9 cellular contexts compared by ENCODE assay signal in the genomic region with DNA sequence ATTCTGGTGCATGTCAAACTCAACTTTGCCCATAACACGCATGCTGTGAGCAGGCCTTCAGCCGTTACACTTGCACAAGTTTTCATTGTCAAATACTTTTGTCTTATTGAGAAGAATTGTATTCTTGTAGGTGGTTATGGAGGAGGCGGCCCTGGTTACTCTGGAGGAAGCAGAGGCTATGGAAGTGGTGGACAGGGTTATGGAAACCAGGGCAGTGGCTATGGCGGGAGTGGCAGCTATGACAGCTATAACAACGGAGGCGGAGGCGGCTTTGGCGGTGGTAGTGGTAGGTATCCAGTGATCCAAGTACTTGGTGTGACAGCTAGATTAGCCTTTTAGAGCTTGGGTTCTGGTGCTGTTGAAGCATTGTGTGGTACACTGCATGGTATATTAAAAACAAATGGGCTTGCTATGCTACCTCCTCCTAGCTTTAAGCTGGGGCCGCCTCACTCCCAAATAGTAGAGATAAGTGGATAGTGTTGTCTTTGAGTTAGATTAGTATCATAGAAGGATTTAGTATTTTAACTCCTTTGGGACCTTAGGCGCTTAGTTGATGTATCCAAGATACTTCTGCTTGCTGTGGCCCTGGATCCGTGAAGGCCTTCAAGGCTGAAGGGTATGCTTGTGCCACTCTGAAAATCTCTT. TPM values are rescaled to one million over a fixed set of nuclear protein-coding genes. Genes with fewer than 3 reads are reported as not detected.
A peak's percentile ranks its signal among the peaks of the same experiment; 100 is the strongest.
DNase-seq lines count a peak whose midpoint lies in the region; ATAC-seq, FAIRE-seq and TF ChIP-seq lines count a peak whose summit lies in the region.
"Had no signal": no experiment of that assay in that cellular context is flagged by ENCODE, and none has a peak within 500 bp of the region (broad histone marks: within the 10 kb centered on the region; RNA-seq: fewer than 3 reads in every experiment).

No MANE protein-coding gene starts in this region.

- H3K4me1 Mint-ChIP-seq in astrocyte (ENCODE audit: low read depth, unreplicated experiment): peaks cover 34% of the 10 kb centered on the region
- peaks cover 22% of the 10 kb centered on the region for H3K4me1 Mint-ChIP-seq in activated T-helper 17 cell treated with anti-CD3 and anti-CD28 coated beads, Interleukin-2, amount 50 U/mL, for 72 hours

- POLR2A ChIA-PET in A673 (lab: Charles Lee; ENCODE audit: low non-redundant PET): no interaction called here

- peaks cover 37% of the 10 kb centered on the region for H3K36me3 Mint-ChIP-seq in astrocyte (ENCODE audit: low read depth, unreplicated experiment)
- no peaks in the 10 kb centered on the region for H3K36me3 Mint-ChIP-seq in activated T-helper 17 cell treated with anti-CD3 and anti-CD28 coated beads, Interleukin-2, amount 50 U/mL, for 72 hours (ENCODE audit: low read depth)

- H3K4me3 ChIP-seq in A673 (ENCODE audit: low read depth, low read length, poor library complexity, severe bottlenecking): peak overlapping the region; percentile 73
- peak overlapping the region; percentile 82 for H3K4me3 ChIP-seq in HAP-1
- peak overlapping the region; percentile 90 for H3K4me3 ChIP-seq in astrocyte (ENCODE audit: insufficient read depth, low read depth, low read length)
- H3K4me3 ChIP-seq in mesodermal cell (ENCODE audit: extremely low read depth, insufficient read depth, low read length, poor library complexity, severe bottlenecking): peak overlapping the region; percentile 74

- peak overlapping the region; percentile 12 for H3K27ac Mint-ChIP-seq in astrocyte (ENCODE audit: unreplicated experiment)
- no peak overlapping the region for H3K27ac Mint-ChIP-seq in activated T-helper 17 cell treated with anti-CD3 and anti-CD28 coated beads, Interleukin-2, amount 50 U/mL, for 72 hours
- H3K27ac Mint-ChIP-seq: progenitor cell of endocrine pancreas had no signal

- no peak for TF ChIP-seq CTCF in A673 (conservative IDR thresholded peaks at IDR 0.05; ENCODE audit: low read depth, low read length)
- no peak for TF ChIP-seq CTCF in astrocyte (IDR thresholded peaks at IDR 0.05; ENCODE audit: insufficient read depth, low read depth, low read length)

- no peaks in the 10 kb centered on the region for H3K9me3 Mint-ChIP-seq in astrocyte (ENCODE audit: unreplicated experiment)
- no peaks in the 10 kb centered on the region for H3K9me3 Mint-ChIP-seq in activated T-helper 17 cell treated with anti-CD3 and anti-CD28 coated beads, Interleukin-2, amount 50 U/mL, for 72 hours

- no peaks in the 10 kb centered on the region for H3K27me3 ChIP-seq in A673 (replicated peaks; ENCODE audit: insufficient read depth, low read depth, low read length, poor library complexity)
- no peaks in the 10 kb centered on the region for H3K27me3 ChIP-seq in HAP-1 (ENCODE audit: low read depth)
- no peaks in the 10 kb centered on the region for H3K27me3 ChIP-seq in astrocyte (ENCODE audit: insufficient read depth, low read length)

- WGBS in mesodermal cell (ENCODE audit: insufficient coverage in 2 of 2), 2 experiments: 54 to 64% methylated on average over 4 to 8 of the region's 11 CpGs

- no TSS peak for BruUV-seq in A673 (replicated peaks; lab: Mats Ljungman, UMichigan)

- peaks cover 60% of the 10 kb centered on the region for H3K79me2 ChIP-seq in astrocyte (ENCODE audit: insufficient read depth, low read length)

- H3K4me3 Mint-ChIP-seq in astrocyte (ENCODE audit: unreplicated experiment): no peak overlapping the region
- H3K4me3 Mint-ChIP-seq in activated T-helper 17 cell treated with anti-CD3 and anti-CD28 coated beads, Interleukin-2, amount 50 U/mL, for 72 hours: no peak overlapping the region

- H3K27ac ChIP-seq in A673 (ENCODE audit: low read depth, low read length, poor library complexity, severe bottlenecking) (no peak overlapping the region), astrocyte (ENCODE audit: low read depth, low read length) (no peak overlapping the region), mesodermal cell (ENCODE audit: low read depth, low read length, severe bottlenecking) (peak overlapping the region; percentile 43)

- intact Hi-C loops in A673 (cut with micrococcal nuclease; ENCODE audit: unreplicated experiment): no loop called here

- no peaks in the 10 kb centered on the region for H3K9me3 ChIP-seq in A673 (ENCODE audit: low read depth, low read length, poor library complexity, severe bottlenecking)
- H3K9me3 ChIP-seq in HAP-1: no peaks in the 10 kb centered on the region
- H3K9me3 ChIP-seq in astrocyte (ENCODE audit: insufficient read depth, low read depth, low read length): no peaks in the 10 kb centered on the region
- no peaks in the 10 kb centered on the region for H3K9me3 ChIP-seq in mesodermal cell (ENCODE audit: control insufficient read depth, low read length)

- H3K9ac ChIP-seq in astrocyte (ENCODE audit: low read length): peak overlapping the region; percentile 95

- in situ Hi-C loops in HAP-1 (cut with MboI; ENCODE audit: low sequenced_read_pairs): loop anchor here (25.0 kb wide), 1 partner anchor 1829 kb away; a partner anchor contains a TSS

- no peak for ATAC-seq in esophagus mucosa
- no peak for ATAC-seq in GM19351 (IDR thresholded peaks at IDR 0.05; ENCODE audit: unreplicated experiment)
- no peak for ATAC-seq in activated T-helper 17 cell treated with anti-CD3 and anti-CD28 coated beads, Interleukin-2, amount 50 U/mL, for 72 hours (replicated peaks)

- no peaks in the 10 kb centered on the region for H3K27me3 Mint-ChIP-seq in astrocyte (ENCODE audit: low read depth, unreplicated experiment)
- H3K27me3 Mint-ChIP-seq in activated T-helper 17 cell treated with anti-CD3 and anti-CD28 coated beads, Interleukin-2, amount 50 U/mL, for 72 hours: no peaks in the 10 kb centered on the region
- H3K27me3 Mint-ChIP-seq: progenitor cell of endocrine pancreas had no signal

- H4K20me1 ChIP-seq in astrocyte (ENCODE audit: insufficient read depth, low read length): peaks cover 73% of the 10 kb centered on the region

- CTCF ChIA-PET in A673 (lab: Charles Lee): no interaction called here

- peaks cover 12% of the 10 kb centered on the region for H3K4me1 ChIP-seq in A673 (ENCODE audit: insufficient read depth, low read length, poor library complexity, severe bottlenecking)
- peaks cover 21% of the 10 kb centered on the region for H3K4me1 ChIP-seq in HAP-1
- peaks cover 26% of the 10 kb centered on the region for H3K4me1 ChIP-seq in astrocyte (ENCODE audit: insufficient read depth, low read length)
- peaks cover 4% of the 10 kb centered on the region for H3K4me1 ChIP-seq in mesodermal cell (ENCODE audit: control insufficient read depth, insufficient read depth, low read length, poor library complexity, severe bottlenecking)

- H3K4me2 ChIP-seq in astrocyte (ENCODE audit: low read length): peak overlapping the region; percentile 85

- DNase-seq in A673 (ENCODE audit: low spot score) (no peak), HAP-1 (ENCODE audit: low spot score in 2 of 2) (peak in 1 of 2 experiments; percentile 60), astrocyte (ENCODE audit: low read depth) (no peak), NK-92 (lab: John Stamatoyannopoulos, UW; ENCODE audit: unreplicated experiment) (no peak)

- H3K36me3 ChIP-seq in A673 (ENCODE audit: insufficient read depth, low read length, poor library complexity, severe bottlenecking) (peaks cover 81% of the 10 kb centered on the region), HAP-1 (replicated peaks) (peaks cover 79% of the 10 kb centered on the region), astrocyte (ENCODE audit: insufficient read depth, low read length) (peaks cover 59% of the 10 kb centered on the region), mesodermal cell (ENCODE audit: control insufficient read depth, insufficient read depth, low read length) (peaks cover 65% of the 10 kb centered on the region)

- H2AFZ ChIP-seq in astrocyte (ENCODE audit: low read depth, low read length): no peak overlapping the region

- FAIRE-seq in astrocyte (lab: Jason Lieb, UNC): no peak

RNA-seq across cellular contexts. Expression of a gene that starts 2.5 kb away (rescaled TPM):
- total RNA-seq in A673 (2021) (1,763 and 1,764 TPM in 2 replicates), astrocyte (484 and 612 TPM in 2 replicates), esophagus mucosa (687 TPM)
- 1,805 TPM for polyA plus RNA-seq in mesodermal cell (2013, experiment 1 of 2)
- polyA plus RNA-seq in mesodermal cell (2013, experiment 2 of 2): 1,831 TPM
- 1,000 to 10,000 TPM; 1,204 to 1,551 TPM for total RNA-seq in activated T-helper 17 cell treated with anti-CD3 and anti-CD28 coated beads, Interleukin-2, amount 50 U/mL, for 72 hours

RNA-seq across cellular contexts. Expression of a gene that starts 3.1 kb away (rescaled TPM):
- total RNA-seq in A673 (2021): 235 and 254 TPM in 2 replicates
- total RNA-seq in astrocyte: 99.9 and 111 TPM in 2 replicates
- polyA plus RNA-seq in mesodermal cell (2013, experiment 1 of 2): 70.9 TPM
- polyA plus RNA-seq in mesodermal cell (2013, experiment 2 of 2): 64.6 TPM
- 44.0 TPM for total RNA-seq in esophagus mucosa
- 10 to 100 TPM; 82.0 to 89.7 TPM for total RNA-seq in activated T-helper 17 cell treated with anti-CD3 and anti-CD28 coated beads, Interleukin-2, amount 50 U/mL, for 72 hours

RNA-seq across cellular contexts. Expression of a gene that starts 17.7 kb away (rescaled TPM):
- total RNA-seq in A673 (2021): not detected in 2 replicates
- 0.29 and 0.41 TPM in 2 replicates for total RNA-seq in astrocyte
- polyA plus RNA-seq in mesodermal cell (2013, experiment 1 of 2): 1.5 TPM
- 1.7 TPM for polyA plus RNA-seq in mesodermal cell (2013, experiment 2 of 2)
- total RNA-seq in esophagus mucosa: not detected
- not detected for total RNA-seq in activated T-helper 17 cell treated with anti-CD3 and anti-CD28 coated beads, Interleukin-2, amount 50 U/mL, for 72 hours

RNA-seq across cellular contexts. Expression of a gene that starts 41.9 kb away (rescaled TPM):
- total RNA-seq in A673 (2021) (169 and 187 TPM in 2 replicates), astrocyte (134 and 136 TPM in 2 replicates), esophagus mucosa (111 TPM)
- 140 TPM for polyA plus RNA-seq in mesodermal cell (2013, experiment 1 of 2)
- 140 TPM for polyA plus RNA-seq in mesodermal cell (2013, experiment 2 of 2)
- 10 to 100 TPM; 75.4 to 86.8 TPM for total RNA-seq in activated T-helper 17 cell treated with anti-CD3 and anti-CD28 coated beads, Interleukin-2, amount 50 U/mL, for 72 hours
